ENCODE assay signal across 28 cellular contexts in genomic region chr7:16702433-16702832, GRCh38. TPM values are rescaled to one million over a fixed set of nuclear protein-coding genes. Genes with fewer than 3 reads are reported as not detected.
DNase-seq lines count a peak whose midpoint lies in the region; ATAC-seq, FAIRE-seq and TF ChIP-seq lines count a peak whose summit lies in the region.
"Had no signal": no experiment of that assay in that cellular context is flagged by ENCODE, and none has a peak within 500 bp of the region (broad histone marks: within the 10 kb centered on the region; RNA-seq: fewer than 3 reads in every experiment).

No MANE protein-coding gene starts in this region.

- H2BK120ac ChIP-seq in IMR-90 (ENCODE audit: low read depth, low read length), result no peak overlapping the region

- H2AFZ ChIP-seq in IMR-90 (replicated peaks; ENCODE audit: low read length, poor library complexity), result no peak overlapping the region

- CTCF ChIA-PET in A549 (lab: Yijun Ruan, JAX) (interaction anchor here (0.6 to 1.5 kb wide), 4 partner anchors 10 to 216 kb away, joined by 3 read pairs; no protein-coding TSS in a partner anchor), IMR-90 (lab: Yijun Ruan, JAX) (no interaction called here)

- peaks cover 0 to 6% of the 10 kb centered on the region in 2 experiments; a peak in 3 of 4 replicates for H3K79me1 ChIP-seq in IMR-90 (ENCODE audit: low read depth in 1 of 2, low read length in 2 of 2)

- no peak overlapping the region for H3K14ac ChIP-seq in IMR-90 (replicated peaks; ENCODE audit: low read depth, low read length)

- no peak overlapping the region for H2AK9ac ChIP-seq in IMR-90 (replicated peaks; ENCODE audit: low read depth, low read length, poor library complexity)

- no peak overlapping the region for H3K9ac ChIP-seq in IMR-90 (ENCODE audit: low read depth, low read length)
- H3K9ac ChIP-seq: KMS-11 had no signal

- no peaks in the 10 kb centered on the region for H3K9me3 ChIP-seq in A549
- no peaks in the 10 kb centered on the region for H3K9me3 ChIP-seq in IMR-90 (ENCODE audit: control insufficient read depth, insufficient read depth, low read length)
- H3K9me3 ChIP-seq in gastrocnemius medialis, result no peaks in the 10 kb centered on the region
- H3K9me3 ChIP-seq: prostate gland, tibial artery had no signal

- H3K4me1 ChIP-seq in A549 (no peaks in the 10 kb centered on the region), IMR-90 (ENCODE audit: control insufficient read depth, insufficient read depth, low read length) (peaks cover 6% of the 10 kb centered on the region; the same call in 1 of the 2 replicates), gastrocnemius medialis (no peaks in the 10 kb centered on the region)
- H3K4me1 ChIP-seq: prostate gland had no signal

- no peak overlapping the region for H3K4me2 ChIP-seq in A549
- H3K4me2 ChIP-seq in IMR-90 (ENCODE audit: low read depth, low read length), result no peak overlapping the region
- H3K4me2 ChIP-seq: KMS-11 had no signal

- H4K20me1 ChIP-seq in IMR-90 (ENCODE audit: insufficient read depth, low read length), result no peaks in the 10 kb centered on the region

- H4K8ac ChIP-seq in IMR-90 (ENCODE audit: low read depth in 2 of 2, low read length in 2 of 2), result no peak overlapping the region

- no TSS peak for BruUV-seq in IMR-90 (replicated peaks; lab: Mats Ljungman, UMichigan)

- no peak overlapping the region for H3K18ac ChIP-seq in IMR-90 (ENCODE audit: low read depth, low read length)

- no peak overlapping the region for H3K4me3 ChIP-seq in A549
- no peak overlapping the region for H3K4me3 ChIP-seq in IMR-90 (ENCODE audit: insufficient read depth, low read depth, low read length)
- no peak overlapping the region for H3K4me3 ChIP-seq in gastrocnemius medialis
- H3K4me3 ChIP-seq: coronary artery, prostate gland, skin epidermis, tibial artery had no signal

- intact Hi-C loops in IMR-90 (cut with micrococcal nuclease) (no loop called here), gastrocnemius medialis (cut with DNase I; ENCODE audit: low total_unique reads) (no loop called here)

- no peak overlapping the region for H3K56ac ChIP-seq in IMR-90 (ENCODE audit: extremely low read depth, insufficient read depth, low read length)

- no peak overlapping the region for H2BK20ac ChIP-seq in IMR-90 (ENCODE audit: low read depth, low read length)

- H3K27ac ChIP-seq in A549, result no peak overlapping the region
- H3K27ac ChIP-seq in IMR-90 (ENCODE audit: insufficient read depth, low read length), result no peak overlapping the region
- no peak overlapping the region for H3K27ac ChIP-seq in VCaP
- H3K27ac ChIP-seq in gastrocnemius medialis, result no peak overlapping the region
- H3K27ac ChIP-seq: brain microvascular endothelial cell, coronary artery, KMS-11, prostate gland, skin epidermis, tibial artery had no signal

- in situ Hi-C loops in IMR-90 (cut with MboI; ENCODE audit: low sequenced_read_pairs), result no loop called here
- in situ Hi-C loops in gastrocnemius medialis (cut with MboI; ENCODE audit: low sequenced_read_pairs in 4 of 4), result no loop called here

- no peak for TF ChIP-seq POLR2A in A549 (IDR thresholded peaks at IDR 0.05; ENCODE audit: low read length)
- TF ChIP-seq POLR2A in IMR-90 (IDR thresholded peaks at IDR 0.05; ENCODE audit: low read depth, low read length), result no peak
- TF ChIP-seq POLR2A in gastrocnemius medialis (IDR thresholded peaks at IDR 0.05), result no peak

- POLR2A ChIA-PET in A549 (lab: Yijun Ruan, JAX) (no interaction called here), IMR-90 (lab: Charles Lee; ENCODE audit: unreplicated experiment) (no interaction called here)

- H4K5ac ChIP-seq in IMR-90 (ENCODE audit: low read depth, low read length), result no peak overlapping the region

- dilution Hi-C loops in IMR-90 (cut with HindIII; ENCODE audit: low sequenced_read_pairs, unreplicated experiment), result no loop called here

- TF ChIP-seq CTCF in A549 (IDR thresholded peaks at IDR 0.05), result peak; percentile 32; the same call in 1 of the 3 replicates
- no peak for TF ChIP-seq CTCF in IMR-90 (conservative IDR thresholded peaks at IDR 0.05; ENCODE audit: low read depth, low read length)
- peak; percentile 63 for TF ChIP-seq CTCF in VCaP (conservative IDR thresholded peaks at IDR 0.05)
- TF ChIP-seq CTCF in gastrocnemius medialis (IDR thresholded peaks at IDR 0.05 in 4 of 5, conservative IDR thresholded peaks at IDR 0.05 in 1 of 5), result no peak

- peak; percentile 77 for FAIRE-seq in A549 (lab: Jason Lieb, UNC)
- FAIRE-seq: GM12891, keratinocyte, TTC549 had no signal

- H2BK5ac ChIP-seq in IMR-90 (ENCODE audit: low read depth, low read length, poor library complexity, severe bottlenecking), result no peak overlapping the region

- H2BK15ac ChIP-seq in IMR-90 (ENCODE audit: low read depth, low read length), result no peak overlapping the region

- H2AK5ac ChIP-seq in IMR-90 (ENCODE audit: low read depth, low read length), result no peak overlapping the region

- H3K23ac ChIP-seq in IMR-90 (ENCODE audit: low read depth, low read length), result peak overlapping the region; percentile 45; the same call in 1 of the 2 replicates

- H4K91ac ChIP-seq in IMR-90 (ENCODE audit: insufficient read depth, low read depth, low read length), result no peak overlapping the region

- peaks cover 6% of the 10 kb centered on the region for H3K9me1 ChIP-seq in IMR-90 (ENCODE audit: insufficient read depth, low read length)

- TF ChIP-seq RAD21 in A549 (conservative IDR thresholded peaks at IDR 0.05 in 1 of 2, IDR thresholded peaks at IDR 0.05 in 1 of 2), result peak; percentile 44 to 49
- TF ChIP-seq RAD21 in IMR-90 (IDR thresholded peaks at IDR 0.05; ENCODE audit: low read length), result no peak

- ATAC-seq in A549 (0 out of 6 replicates have a peak, but pooled peaks of 1 of the 2 experiments have one; percentile 31), IMR-90 (ENCODE audit: low read depth) (no peak), HG03175 (IDR thresholded peaks at IDR 0.05; ENCODE audit: unreplicated experiment) (no peak), gastrocnemius medialis (no peak), GM21737 (IDR thresholded peaks at IDR 0.05; ENCODE audit: unreplicated experiment) (no peak), GM21717 (IDR thresholded peaks at IDR 0.05; ENCODE audit: unreplicated experiment) (no peak)
- ATAC-seq: CD8-positive, alpha-beta T cell; stimulated activated naive CD8-positive, alpha-beta T cell treated with anti-CD3 and anti-CD28 coated beads, Interleukin-15, Interleukin-2, amounts not matched to agents 100 U/mL and 50 U/mL, for 24 hours had no signal

- H3K27me3 ChIP-seq in IMR-90 (ENCODE audit: control insufficient read depth, insufficient read depth, low read length) (no peaks in the 10 kb centered on the region), gastrocnemius medialis (no peaks in the 10 kb centered on the region)
- H3K27me3 ChIP-seq: brain microvascular endothelial cell, tibial artery had no signal

- DNase-seq in A549 (ENCODE audit: low read depth in 1 of 2, low spot score in 1 of 2), result peak in 1 of 2 experiments; percentile 20
- DNase-seq in IMR-90, result no peak
- peak; percentile 41 for DNase-seq in iris pigment epithelial cell (ENCODE audit: low read depth)
- DNase-seq in gastrocnemius medialis, result no peak
- DNase-seq: activated CD4-positive, alpha-beta T cell treated with anti-CD3 and anti-CD28 coated beads for 48 hours; activated naive CD8-positive, alpha-beta T cell treated with anti-CD3 and anti-CD28 coated beads, Interleukin-2, amount 10 ng/mL, durations not matched to agents 7 days and 5 days; brain microvascular endothelial cell; CD8-positive, alpha-beta T cell; DMS153; GOT3; hippocampal formation; mesenchymal stem cell; NCI-H1092; NCI-H1930; NCI-H446 treated with DMSO at 0.1 percent for 48 hours; stimulated activated naive CD8-positive, alpha-beta T cell treated with anti-CD3 and anti-CD28 coated beads, Interleukin-15, Interleukin-2, amounts not matched to agents 100 U/mL and 50 U/mL, for 24 hours; tibial artery had no signal

- no peak for TF ChIP-seq EP300 in A549 (IDR thresholded peaks at IDR 0.05)

- H3K36me3 ChIP-seq in IMR-90 (ENCODE audit: control insufficient read depth, insufficient read depth, low read length) (peaks cover 24% of the 10 kb centered on the region), gastrocnemius medialis (peaks cover 0 to 77% of the 10 kb centered on the region in 2 donors)
- H3K36me3 ChIP-seq: prostate gland had no signal

- H3K4ac ChIP-seq in IMR-90 (ENCODE audit: low read depth, low read length), result no peak overlapping the region

RNA-seq across cellular contexts. Expression of gene TSPAN13, which starts 51.1 kb away (rescaled TPM):
- polyA plus RNA-seq in A549 (2011; rRNA removed) (32.8 and 40.7 TPM in 2 replicates), A549 (2017; fragmentation: RNase III; extraction: RNeasy Plus Mini Kit Qiagen cat#74134 plus additional on column Dnase treatment) (8.4 to 9.6 TPM (median 9.1 TPM) in 3 replicates), IMR-90 (2012; rRNA removed) (3.6 and 5.0 TPM in 2 replicates)
- polyA plus RNA-seq in A549 (2012; cell fraction: cytosol; rRNA removed), result 8.2 and 8.7 TPM in 2 replicates
- 2.8 and 6.1 TPM in 2 replicates for polyA plus RNA-seq in A549 (2012; cell fraction: nucleus; rRNA removed)
- 8.3 and 12.8 TPM in 2 replicates for polyA minus RNA-seq in A549 (2011; rRNA and poly(A)+ RNA removed)
- total RNA-seq in IMR-90 (2012; rRNA removed) (3.0 and 6.1 TPM in 2 replicates), gastrocnemius medialis (1 to 10 TPM; 2.8 to 8.3 (median 6.9) TPM)
- 1.5 and 1.7 TPM in 2 replicates for polyA plus RNA-seq in IMR-90 (2012; cell fraction: cytosol; rRNA removed)
- polyA plus RNA-seq in IMR-90 (2012; cell fraction: nucleus; rRNA removed; ENCODE audit: low replicate concordance), result 0.61 and 2.2 TPM in 2 replicates

RNA-seq across cellular contexts. Expression of gene BZW2, which starts 56.5 kb away (rescaled TPM):
- 101 and 108 TPM in 2 replicates for polyA plus RNA-seq in A549 (2011; rRNA removed)
- 74.4 and 76.6 TPM in 2 replicates for polyA plus RNA-seq in A549 (2012; cell fraction: cytosol; rRNA removed)
- polyA plus RNA-seq in A549 (2012; cell fraction: nucleus; rRNA removed), result 33.3 and 37.6 TPM in 2 replicates
- polyA plus RNA-seq in A549 (2017; fragmentation: RNase III; extraction: RNeasy Plus Mini Kit Qiagen cat#74134 plus additional on column Dnase treatment), result 72.4 to 83.4 TPM (median 76.5 TPM) in 3 replicates
- 51.0 and 63.8 TPM in 2 replicates for polyA minus RNA-seq in A549 (2011; rRNA and poly(A)+ RNA removed)
- 58.1 and 65.0 TPM in 2 replicates for total RNA-seq in IMR-90 (2012; rRNA removed)
- polyA plus RNA-seq in IMR-90 (2012; rRNA removed), result 86.1 and 92.9 TPM in 2 replicates
- 28.3 and 30.7 TPM in 2 replicates for polyA plus RNA-seq in IMR-90 (2012; cell fraction: cytosol; rRNA removed)
- polyA plus RNA-seq in IMR-90 (2012; cell fraction: nucleus; rRNA removed; ENCODE audit: low replicate concordance), result 10.4 and 40.8 TPM in 2 replicates
- total RNA-seq in gastrocnemius medialis, result 100 to 1,000 TPM in 3 of 4 donors, 10 to 100 TPM in 1; 86.6 to 145 (median 123) TPM

RNA-seq across cellular contexts. Expression of gene ANKMY2, which starts 56.9 kb away (rescaled TPM):
- 24.2 and 26.1 TPM in 2 replicates for polyA plus RNA-seq in A549 (2011; rRNA removed)
- 7.3 and 7.4 TPM in 2 replicates for polyA plus RNA-seq in A549 (2012; cell fraction: cytosol; rRNA removed)
- 6.4 and 8.8 TPM in 2 replicates for polyA plus RNA-seq in A549 (2012; cell fraction: nucleus; rRNA removed)
- polyA plus RNA-seq in A549 (2017; fragmentation: RNase III; extraction: RNeasy Plus Mini Kit Qiagen cat#74134 plus additional on column Dnase treatment), result 13.3 to 15.3 TPM (median 14.3 TPM) in 3 replicates
- polyA minus RNA-seq in A549 (2011; rRNA and poly(A)+ RNA removed), result 12.3 and 14.6 TPM in 2 replicates
- total RNA-seq in IMR-90 (2012; rRNA removed), result 41.9 and 43.6 TPM in 2 replicates
- polyA plus RNA-seq in IMR-90 (2012; rRNA removed), result 15.8 and 19.5 TPM in 2 replicates
- polyA plus RNA-seq in IMR-90 (2012; cell fraction: cytosol; rRNA removed), result 5.3 TPM in 2 replicates
- 3.9 and 25.7 TPM in 2 replicates for polyA plus RNA-seq in IMR-90 (2012; cell fraction: nucleus; rRNA removed; ENCODE audit: low replicate concordance)
- total RNA-seq in gastrocnemius medialis, result 10 to 100 TPM in 1 of 4 donors, 1 to 10 TPM in 3; 7.9 to 16.2 (median 8.6) TPM

Comparison
In these comparisons a context has a peak if more than half of its experiments do, and no peak if none do; other contexts are left out.
1. CTCF ChIP-seq: peak in A549 (single experiment) and VCaP (single experiment); none in IMR-90 (single experiment) and gastrocnemius medialis (0 of 5).